ENCODE assay signal across 12 cellular contexts in the genomic region with DNA sequence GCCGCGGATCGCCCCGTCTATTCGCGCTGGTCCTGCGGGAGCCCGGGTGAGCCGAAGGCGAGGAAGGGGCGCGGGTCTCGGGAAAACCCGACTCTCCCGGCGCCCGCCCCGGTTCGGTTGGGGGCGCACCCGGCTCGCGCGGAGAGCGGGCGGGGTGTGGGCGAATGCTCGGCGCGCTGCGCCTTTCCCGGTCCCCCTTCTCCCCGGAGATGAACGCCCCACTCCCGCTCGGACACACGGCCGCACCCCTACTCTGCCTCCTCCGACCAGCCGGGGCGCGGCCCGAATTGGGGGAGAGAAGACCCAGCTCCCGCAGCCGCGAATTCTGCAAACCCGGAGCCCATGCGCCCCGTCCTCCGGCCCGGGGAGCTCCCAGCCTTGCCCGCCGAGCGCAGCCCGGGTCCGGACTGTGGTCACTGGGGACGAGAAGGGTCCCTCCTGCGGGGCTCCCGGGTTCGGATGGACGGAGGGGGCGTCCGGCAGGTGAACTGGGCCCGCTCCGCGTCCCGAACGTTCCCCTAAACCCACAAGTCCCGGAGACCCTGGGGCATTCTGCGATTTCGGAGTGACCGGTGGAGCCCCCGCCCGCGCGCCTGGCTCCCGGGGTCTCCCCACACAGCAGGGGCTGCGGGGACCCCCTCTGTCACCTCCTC. TPM values are rescaled to one million over a fixed set of nuclear protein-coding genes. Genes with fewer than 3 reads are reported as not detected.
DNase-seq lines count a peak whose midpoint lies in the region; ATAC-seq and TF ChIP-seq lines count a peak whose summit lies in the region.
"Had no signal": no experiment of that assay in that cellular context is flagged by ENCODE, and none has a peak within 500 bp of the region (broad histone marks: within the 10 kb centered on the region; RNA-seq: fewer than 3 reads in every experiment).

No MANE protein-coding gene starts in this region.

- H3K36me3 Mint-ChIP-seq in natural killer cell treated with Interleukin-12 subunit alpha and Interleukin-12 subunit beta and Interleukin-15 and Interleukin-18, amount 100 ng/mL, for 72 hours, result peaks cover 7% of the 10 kb centered on the region
- H3K36me3 Mint-ChIP-seq in natural killer cell (no peaks in the 10 kb centered on the region), nephron (ENCODE audit: low read depth) (no peaks in the 10 kb centered on the region)
- H3K36me3 Mint-ChIP-seq in T-helper 2 cell treated with Interferon-gamma antibody and Interleukin-4, amounts not matched to agents 5 μg/mL and 100 μg/mL, for 36 hours (ENCODE audit: low read depth), result peaks cover 2% of the 10 kb centered on the region
- H3K36me3 Mint-ChIP-seq: activated CD4-positive, alpha-beta memory T cell treated with anti-CD3 and anti-CD28 coated beads for 36 hours had no signal

- H3K27ac ChIP-seq in esophagus squamous epithelium (no peak overlapping the region), vagina (no peak overlapping the region)
- H3K27ac ChIP-seq: SJCRH30 had no signal

- H3K4me3 ChIP-seq in esophagus squamous epithelium (peak overlapping the region; percentile 15 to 59 (median 30)), vagina (peak overlapping the region; percentile 25 to 27)
- H3K4me3 ChIP-seq: SJCRH30 had no signal

- TF ChIP-seq POLR2A in esophagus squamous epithelium (IDR thresholded peaks at IDR 0.05), result no peak
- no peak for TF ChIP-seq POLR2A in vagina (IDR thresholded peaks at IDR 0.05)

- H3K4me1 ChIP-seq in esophagus squamous epithelium (peaks cover 12 to 28% (median 20%) of the 10 kb centered on the region in 3 donors), vagina (peaks cover 18% of the 10 kb centered on the region)
- H3K4me1 ChIP-seq: SJCRH30 had no signal

- H3K27me3 ChIP-seq in esophagus squamous epithelium, result peaks cover 11 to 67% (median 22%) of the 10 kb centered on the region in 4 donors
- H3K27me3 ChIP-seq in vagina, result peaks cover 9% of the 10 kb centered on the region
- H3K27me3 ChIP-seq: SJCRH30 had no signal

- peaks cover 7 to 10% of the 10 kb centered on the region in 2 donors for H3K4me1 Mint-ChIP-seq in natural killer cell treated with Interleukin-12 subunit alpha and Interleukin-12 subunit beta and Interleukin-15 and Interleukin-18, amount 100 ng/mL, for 72 hours (ENCODE audit: low read depth in 2 of 2)
- H3K4me1 Mint-ChIP-seq in natural killer cell, result peaks cover 0 to 14% of the 10 kb centered on the region in 2 donors
- H3K4me1 Mint-ChIP-seq in nephron, result peaks cover 38% of the 10 kb centered on the region
- peaks cover 4% of the 10 kb centered on the region for H3K4me1 Mint-ChIP-seq in T-helper 2 cell treated with Interferon-gamma antibody and Interleukin-4, amounts not matched to agents 5 μg/mL and 100 μg/mL, for 36 hours (ENCODE audit: low read depth)

- no peaks in the 10 kb centered on the region for H3K9me3 Mint-ChIP-seq in natural killer cell treated with Interleukin-12 subunit alpha and Interleukin-12 subunit beta and Interleukin-15 and Interleukin-18, amount 100 ng/mL, for 72 hours
- H3K9me3 Mint-ChIP-seq in natural killer cell (no peaks in the 10 kb centered on the region), nephron (no peaks in the 10 kb centered on the region)
- H3K9me3 Mint-ChIP-seq in T-helper 2 cell treated with Interferon-gamma antibody and Interleukin-4, amounts not matched to agents 5 μg/mL and 100 μg/mL, for 36 hours, result no peaks in the 10 kb centered on the region
- H3K9me3 Mint-ChIP-seq: activated CD4-positive, alpha-beta memory T cell treated with anti-CD3 and anti-CD28 coated beads for 36 hours had no signal

- intact Hi-C loops in natural killer cell (cut with micrococcal nuclease) (no loop called here), esophagus squamous epithelium (cut with DNase I) (no loop called here), vagina (cut with DNase I) (no loop called here)

- WGBS in esophagus squamous epithelium, 2 donors, result no CpG with 5 or more reads among the region's 78 CpGs

- H3K27me3 Mint-ChIP-seq in natural killer cell treated with Interleukin-12 subunit alpha and Interleukin-12 subunit beta and Interleukin-15 and Interleukin-18, amount 100 ng/mL, for 72 hours, result peaks cover 33 to 45% of the 10 kb centered on the region in 2 donors
- H3K27me3 Mint-ChIP-seq in natural killer cell (ENCODE audit: low read depth in 2 of 2) (peaks cover 33 to 41% of the 10 kb centered on the region in 2 donors), nephron (ENCODE audit: low read depth) (peaks cover 79% of the 10 kb centered on the region)
- peaks cover 50% of the 10 kb centered on the region for H3K27me3 Mint-ChIP-seq in T-helper 2 cell treated with Interferon-gamma antibody and Interleukin-4, amounts not matched to agents 5 μg/mL and 100 μg/mL, for 36 hours (ENCODE audit: low read depth)

- H3K36me3 ChIP-seq in esophagus squamous epithelium (no peaks in the 10 kb centered on the region), vagina (no peaks in the 10 kb centered on the region)
- H3K36me3 ChIP-seq: SJCRH30 had no signal

- no peak for ATAC-seq in natural killer cell treated with Interleukin-12 subunit alpha and Interleukin-12 subunit beta and Interleukin-15 and Interleukin-18, amount 100 ng/mL, for 72 hours
- no peak for ATAC-seq in natural killer cell

- H3K4me3 Mint-ChIP-seq in natural killer cell treated with Interleukin-12 subunit alpha and Interleukin-12 subunit beta and Interleukin-15 and Interleukin-18, amount 100 ng/mL, for 72 hours, result peak overlapping the region; percentile 20
- H3K4me3 Mint-ChIP-seq in natural killer cell, result no peak overlapping the region
- peak overlapping the region; percentile 79 to 86 (median 85) for H3K4me3 Mint-ChIP-seq in nephron
- H3K4me3 Mint-ChIP-seq in T-helper 2 cell treated with Interferon-gamma antibody and Interleukin-4, amounts not matched to agents 5 μg/mL and 100 μg/mL, for 36 hours, result no peak overlapping the region
- H3K4me3 Mint-ChIP-seq: activated CD4-positive, alpha-beta memory T cell treated with anti-CD3 and anti-CD28 coated beads for 36 hours had no signal

- TF ChIP-seq CTCF in natural killer cell (IDR thresholded peaks at IDR 0.05), result no peak
- no peak for TF ChIP-seq CTCF in esophagus squamous epithelium (IDR thresholded peaks at IDR 0.05)
- no peak for TF ChIP-seq CTCF in nephron (IDR thresholded peaks at IDR 0.05; ENCODE audit: unreplicated experiment in 3 of 3)
- TF ChIP-seq CTCF in vagina (IDR thresholded peaks at IDR 0.05), result no peak

- no peak overlapping the region for H3K27ac Mint-ChIP-seq in natural killer cell treated with Interleukin-12 subunit alpha and Interleukin-12 subunit beta and Interleukin-15 and Interleukin-18, amount 100 ng/mL, for 72 hours
- no peak overlapping the region for H3K27ac Mint-ChIP-seq in natural killer cell
- H3K27ac Mint-ChIP-seq in nephron, result no peak overlapping the region
- no peak overlapping the region for H3K27ac Mint-ChIP-seq in T-helper 2 cell treated with Interferon-gamma antibody and Interleukin-4, amounts not matched to agents 5 μg/mL and 100 μg/mL, for 36 hours
- H3K27ac Mint-ChIP-seq: activated CD4-positive, alpha-beta memory T cell treated with anti-CD3 and anti-CD28 coated beads for 36 hours; CD4-positive, alpha-beta memory T cell had no signal

- DNase-seq in natural killer cell treated with Interleukin-12 subunit alpha and Interleukin-12 subunit beta and Interleukin-15 and Interleukin-18, amount 100 ng/mL, for 72 hours (ENCODE audit: low spot score), result no peak
- no peak for DNase-seq in natural killer cell
- DNase-seq in esophagus squamous epithelium (lab: John Stamatoyannopoulos, UW), result no peak
- no peak for DNase-seq in vagina (ENCODE audit: extremely low spot score in 2 of 2)
- no peak for DNase-seq in AG08395 (ENCODE audit: low spot score)
- DNase-seq in T-helper 2 cell treated with Interferon-gamma antibody and Interleukin-4, amounts not matched to agents 5 μg/mL and 100 μg/mL, for 36 hours (ENCODE audit: low spot score), result no peak
- no peak for DNase-seq in AG08396 (ENCODE audit: low spot score)
- DNase-seq: amniotic stem cell; CD4-positive, alpha-beta memory T cell; SJCRH30 had no signal

- H3K9me3 ChIP-seq in esophagus squamous epithelium, result no peaks in the 10 kb centered on the region
- no peaks in the 10 kb centered on the region for H3K9me3 ChIP-seq in vagina
- H3K9me3 ChIP-seq: SJCRH30 had no signal

RNA-seq across cellular contexts. Expression of a gene that starts 0.7 kb away (rescaled TPM):
- not detected for total RNA-seq in natural killer cell treated with Interleukin-12 subunit alpha and Interleukin-12 subunit beta and Interleukin-15 and Interleukin-18, amount 100 ng/mL, for 72 hours
- total RNA-seq in natural killer cell (not detected), esophagus squamous epithelium (under 1 TPM in 1 of 4 donors, not detected in 3; 0.19 TPM), vagina (not detected)
- total RNA-seq: activated CD4-positive, alpha-beta memory T cell treated with anti-CD3 and anti-CD28 coated beads for 36 hours; CD4-positive, alpha-beta memory T cell; SJCRH30 had no signal

Comparison
In these comparisons a context has a peak if more than half of its experiments do, and no peak if none do; other contexts are left out.
1. H3K4me3 Mint-ChIP-seq: peak in natural killer cell treated with Interleukin-12 subunit alpha and Interleukin-12 subunit beta and Interleukin-15 and Interleukin-18, amount 100 ng/mL, for 72 hours (single experiment) and nephron (3 of 3); none in natural killer cell (single experiment) and T-helper 2 cell treated with Interferon-gamma antibody and Interleukin-4, amounts not matched to agents 5 μg/mL and 100 μg/mL, for 36 hours (single experiment).